ENCODE assay signal across 27 cellular contexts in genomic region chr13:27541386-27541785, GRCh38.
"Had no signal": no experiment of that assay in that cellular context is flagged by ENCODE, and none has a peak within 500 bp of the region (broad histone marks: within the 10 kb centered on the region; RNA-seq: fewer than 3 reads in every experiment).

No MANE protein-coding gene starts in this region.

- H3K27ac ChIP-seq: body of pancreas, cardiac muscle cell, gastroesophageal sphincter, right lobe of liver, spleen, thoracic aorta, upper lobe of left lung had no signal

- H3K4me3 Mint-ChIP-seq: activated B cell treated with CpG ODN at 0.5 μM for 24 hours; activated CD4-positive, alpha-beta memory T cell treated with anti-CD3 and anti-CD28 coated beads for 36 hours; activated CD4-positive, alpha-beta T cell treated with anti-CD3 and anti-CD28 coated beads for 36 hours; activated naive CD4-positive, alpha-beta T cell treated with anti-CD3 and anti-CD28 coated beads for 36 hours; activated naive CD8-positive, alpha-beta T cell treated with anti-CD3 and anti-CD28 coated beads, Interleukin-2, amount 10 ng/mL, durations not matched to agents 7 days and 5 days; activated T-cell treated with anti-CD3 and anti-CD28 coated beads, Interleukin-2, amount 50 U/mL, for 72 hours; dendritic cell treated with granulocyte-macrophage colony-stimulating factor and Interleukin-4, amounts not matched to agents 40 ng/mL and 50 ng/mL, for 4 days; memory B cell; nephron progenitor cell; T-helper 17 cell had no signal

- H3K4me1 ChIP-seq: body of pancreas, gastroesophageal sphincter, right lobe of liver, spleen, upper lobe of left lung had no signal

- H3K4me3 ChIP-seq: body of pancreas, cardiac muscle cell, gastroesophageal sphincter, right lobe of liver, spleen, thoracic aorta, upper lobe of left lung had no signal

- H3K9me3 ChIP-seq: body of pancreas, gastroesophageal sphincter, right lobe of liver, spleen, thoracic aorta, upper lobe of left lung had no signal

- DNase-seq: activated B cell treated with CpG ODN at 0.5 μM for 24 hours; activated CD4-positive, alpha-beta memory T cell treated with anti-CD3 and anti-CD28 coated beads for 36 hours; activated CD4-positive, alpha-beta T cell treated with anti-CD3 and anti-CD28 coated beads for 36 hours; activated effector memory CD4-positive, alpha-beta T cell treated with Interleukin-2 at 50 U/mL for 16 hours; activated naive CD4-positive, alpha-beta T cell treated with anti-CD3 and anti-CD28 coated beads for 36 hours; activated naive CD8-positive, alpha-beta T cell treated with anti-CD3 and anti-CD28 coated beads, Interleukin-2, amount 10 ng/mL, durations not matched to agents 7 days and 5 days; activated T-cell treated with anti-CD3 and anti-CD28 coated beads, Interleukin-2, amount 50 U/mL, for 72 hours; body of pancreas; effector CD8-positive, alpha-beta T cell; head of caudate nucleus; hypothalamus; nephron progenitor cell; occipital lobe; posterior cingulate gyrus; right lobe of liver; spleen; stimulated activated CD4-positive, alpha-beta T cell treated with anti-CD3 and anti-CD28 coated beads, Interleukin-4, amount 100 ng/mL, for 1 hour; stimulated activated naive CD4-positive, alpha-beta T cell; SW 1271; T-helper 17 cell; upper lobe of left lung had no signal

- H3K9me3 Mint-ChIP-seq: activated B cell treated with CpG ODN at 0.5 μM for 24 hours; activated CD4-positive, alpha-beta memory T cell treated with anti-CD3 and anti-CD28 coated beads for 36 hours; activated naive CD4-positive, alpha-beta T cell treated with anti-CD3 and anti-CD28 coated beads for 36 hours; activated naive CD8-positive, alpha-beta T cell treated with anti-CD3 and anti-CD28 coated beads, Interleukin-2, amount 10 ng/mL, durations not matched to agents 7 days and 5 days; activated T-cell treated with anti-CD3 and anti-CD28 coated beads, Interleukin-2, amount 50 U/mL, for 72 hours; dendritic cell treated with granulocyte-macrophage colony-stimulating factor and Interleukin-4, amounts not matched to agents 40 ng/mL and 50 ng/mL, for 4 days; memory B cell; nephron progenitor cell had no signal

- FAIRE-seq: islet of Langerhans had no signal

- H3K27ac Mint-ChIP-seq: activated B cell treated with CpG ODN at 0.5 μM for 24 hours; activated CD4-positive, alpha-beta memory T cell treated with anti-CD3 and anti-CD28 coated beads for 36 hours; activated CD4-positive, alpha-beta T cell treated with anti-CD3 and anti-CD28 coated beads for 36 hours; activated naive CD4-positive, alpha-beta T cell treated with anti-CD3 and anti-CD28 coated beads for 36 hours; activated naive CD8-positive, alpha-beta T cell treated with anti-CD3 and anti-CD28 coated beads, Interleukin-2, amount 10 ng/mL, durations not matched to agents 7 days and 5 days; activated T-cell treated with anti-CD3 and anti-CD28 coated beads, Interleukin-2, amount 50 U/mL, for 72 hours; dendritic cell treated with granulocyte-macrophage colony-stimulating factor and Interleukin-4, amounts not matched to agents 40 ng/mL and 50 ng/mL, for 4 days; memory B cell; nephron progenitor cell; T-helper 17 cell had no signal

- H3K27me3 Mint-ChIP-seq: activated B cell treated with CpG ODN at 0.5 μM for 24 hours; activated CD4-positive, alpha-beta memory T cell treated with anti-CD3 and anti-CD28 coated beads for 36 hours; activated CD4-positive, alpha-beta T cell treated with anti-CD3 and anti-CD28 coated beads for 36 hours; activated naive CD8-positive, alpha-beta T cell treated with anti-CD3 and anti-CD28 coated beads, Interleukin-2, amount 10 ng/mL, durations not matched to agents 7 days and 5 days; dendritic cell treated with granulocyte-macrophage colony-stimulating factor and Interleukin-4, amounts not matched to agents 40 ng/mL and 50 ng/mL, for 4 days; memory B cell; T-helper 17 cell had no signal

- H3K36me3 ChIP-seq: cardiac muscle cell, thoracic aorta had no signal

- H3K4me1 Mint-ChIP-seq: activated B cell treated with CpG ODN at 0.5 μM for 24 hours; activated CD4-positive, alpha-beta T cell treated with anti-CD3 and anti-CD28 coated beads for 36 hours; activated naive CD8-positive, alpha-beta T cell treated with anti-CD3 and anti-CD28 coated beads, Interleukin-2, amount 10 ng/mL, durations not matched to agents 7 days and 5 days; memory B cell had no signal

- H3K27me3 ChIP-seq: body of pancreas, cardiac muscle cell, gastroesophageal sphincter, right lobe of liver, spleen, upper lobe of left lung had no signal
